ENCODE assay signal across 33 cellular contexts in genomic region chr22:20191000-20191515, GRCh38. TPM values are rescaled to one million over a fixed set of nuclear protein-coding genes. Genes with fewer than 3 reads are reported as not detected.
"Had no signal": no experiment of that assay in that cellular context is flagged by ENCODE, and none has a peak within 500 bp of the region (broad histone marks: within the 10 kb centered on the region; RNA-seq: fewer than 3 reads in every experiment).

No MANE protein-coding gene starts in this region.

- ATAC-seq: activated CD4-positive, alpha-beta T cell treated with anti-CD3 and anti-CD28 coated beads for 36 hours; activated CD4-positive, CD25-positive, alpha-beta regulatory T cell treated with anti-CD3 and anti-CD28 coated beads, Interleukin-2, amount 50 U/mL, for 24 hours; activated CD8-positive, alpha-beta T cell treated with anti-CD3 and anti-CD28 coated beads, Interleukin-2, amount 10 ng/mL, durations not matched to agents 7 days and 5 days; activated naive CD8-positive, alpha-beta T cell treated with anti-CD3 and anti-CD28 coated beads, Interleukin-2, amount 50 U/mL, for 24 hours; activated T-cell treated with anti-CD3 and anti-CD28 coated beads, Interleukin-2, amount 50 U/mL, for 4 hours; Right ventricle myocardium inferior; WTC11 had no signal

- DNase-seq: activated CD4-positive, alpha-beta T cell treated with anti-CD3 and anti-CD28 coated beads for 36 hours; activated CD4-positive, alpha-beta T cell treated with anti-CD3 and anti-CD28 coated beads, Interleukin-2, amount 10 ng/mL, durations not matched to agents 7 days and 5 days; activated CD4-positive, alpha-beta T cell treated with anti-CD3 and anti-CD28 coated beads, Interleukin-2, amount 50 U/mL, for 48 hours; activated CD8-positive, alpha-beta T cell treated with anti-CD3 and anti-CD28 coated beads, Interleukin-2, amount 10 ng/mL, durations not matched to agents 7 days and 5 days; activated gamma-delta T cell treated with Interleukin-2 at 50 U/mL for 16 hours; activated naive CD4-positive, alpha-beta T cell treated with anti-CD3 and anti-CD28 coated beads for 36 hours; activated naive CD8-positive, alpha-beta T cell treated with anti-CD3 and anti-CD28 coated beads, Interleukin-2, amount 50 U/mL, for 24 hours; activated T-cell treated with anti-CD3 and anti-CD28 coated beads, Interleukin-2, amount 50 U/mL, for 4 hours; anterior cingulate cortex; brain microvascular endothelial cell; Karpas-422; KBM-7; MG63; MV-4-11; NCI-H1092; NCI-H1436 treated with DMSO at 0.1 percent for 48 hours; NCI-H1694 treated with DMSO at 0.1 percent for 48 hours; NCI-H2029; NCI-H345; NCI-H524 treated with DMSO at 0.1 percent for 48 hours; PC-9; SW 1271; T-helper 1 cell; T1000 had no signal

- H3K4me2 ChIP-seq: PC-9 had no signal

- H3K36me3 ChIP-seq: brain microvascular endothelial cell, cardiac muscle cell, MG63 had no signal

- H2AFZ ChIP-seq: PC-9 had no signal

- H3K4me3 ChIP-seq: cardiac muscle cell, MG63, PC-9 had no signal

- H3K9me3 ChIP-seq: MG63 had no signal

- H3K27ac ChIP-seq: brain microvascular endothelial cell, cardiac muscle cell, PC-9, RWPE1 had no signal

- H3K27me3 ChIP-seq: brain microvascular endothelial cell, cardiac muscle cell, MG63 had no signal

- FAIRE-seq: RCC 7860, TTC549 had no signal

RNA-seq across cellular contexts. Expression of gene CCDC188, which starts 40.2 kb away (rescaled TPM):
- total RNA-seq: activated CD4-positive, alpha-beta T cell treated with anti-CD3 and anti-CD28 coated beads for 36 hours; activated CD8-positive, alpha-beta T cell treated with anti-CD3 and anti-CD28 coated beads, Interleukin-2, amount 10 ng/mL, durations not matched to agents 7 days and 5 days; activated naive CD4-positive, alpha-beta T cell treated with anti-CD3 and anti-CD28 coated beads for 36 hours; activated T-cell treated with anti-CD3 and anti-CD28 coated beads, Interleukin-2, amount 50 U/mL, for 4 hours; cardiac muscle cell; NCI-H460; OCI-LY7; PC-9; WTC11 had no signal
- polyA plus RNA-seq: cardiac muscle cell had no signal
